1 cellular context compared by ENCODE assay signal in the genomic region with DNA sequence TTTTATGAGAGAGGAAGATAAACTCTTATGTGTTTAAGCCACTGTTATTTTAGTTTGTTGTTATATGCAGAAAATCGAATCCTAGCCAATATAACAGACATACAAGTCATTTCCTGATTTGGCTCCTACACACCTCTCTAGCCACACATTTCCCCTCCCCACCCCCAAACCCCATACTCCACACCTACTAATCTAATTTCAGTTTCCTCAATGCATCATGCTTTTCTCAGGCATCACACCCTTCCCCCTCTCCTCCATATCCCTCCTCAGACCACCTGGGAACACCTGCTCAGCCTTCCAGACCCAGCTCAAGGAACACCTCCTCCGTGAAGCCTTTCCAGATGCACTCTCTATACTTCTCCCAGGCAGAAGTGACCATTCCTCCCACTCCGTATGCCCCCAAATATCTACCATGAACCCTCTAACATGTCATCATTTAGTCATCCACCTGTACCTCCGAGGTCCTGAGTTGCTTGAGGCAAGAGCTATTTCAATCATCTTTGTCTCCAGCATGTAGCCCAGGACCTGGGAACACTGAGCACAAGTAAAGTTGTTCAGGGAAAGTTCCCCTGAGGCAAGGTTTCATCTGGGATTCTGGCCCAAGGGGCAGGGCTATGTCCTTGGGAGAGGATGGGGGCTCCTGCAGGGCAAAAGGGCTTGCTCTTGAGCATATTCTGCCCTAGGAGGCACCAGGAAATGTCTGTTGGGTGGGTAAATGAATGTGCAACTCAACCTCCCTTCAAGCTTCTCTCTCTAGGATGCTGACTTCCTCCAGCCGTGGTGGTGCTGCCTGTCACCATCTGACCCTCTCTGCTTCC.
TF ChIP-seq lines count a peak whose summit lies in the region.

No MANE protein-coding gene starts in this region.

TF ChIP-seq in GM23338, 12 proteins besides CTCF, POLR2A, EP300 and RAD21 (continued from another document):
- TF ChIP-seq, protein P1, sequence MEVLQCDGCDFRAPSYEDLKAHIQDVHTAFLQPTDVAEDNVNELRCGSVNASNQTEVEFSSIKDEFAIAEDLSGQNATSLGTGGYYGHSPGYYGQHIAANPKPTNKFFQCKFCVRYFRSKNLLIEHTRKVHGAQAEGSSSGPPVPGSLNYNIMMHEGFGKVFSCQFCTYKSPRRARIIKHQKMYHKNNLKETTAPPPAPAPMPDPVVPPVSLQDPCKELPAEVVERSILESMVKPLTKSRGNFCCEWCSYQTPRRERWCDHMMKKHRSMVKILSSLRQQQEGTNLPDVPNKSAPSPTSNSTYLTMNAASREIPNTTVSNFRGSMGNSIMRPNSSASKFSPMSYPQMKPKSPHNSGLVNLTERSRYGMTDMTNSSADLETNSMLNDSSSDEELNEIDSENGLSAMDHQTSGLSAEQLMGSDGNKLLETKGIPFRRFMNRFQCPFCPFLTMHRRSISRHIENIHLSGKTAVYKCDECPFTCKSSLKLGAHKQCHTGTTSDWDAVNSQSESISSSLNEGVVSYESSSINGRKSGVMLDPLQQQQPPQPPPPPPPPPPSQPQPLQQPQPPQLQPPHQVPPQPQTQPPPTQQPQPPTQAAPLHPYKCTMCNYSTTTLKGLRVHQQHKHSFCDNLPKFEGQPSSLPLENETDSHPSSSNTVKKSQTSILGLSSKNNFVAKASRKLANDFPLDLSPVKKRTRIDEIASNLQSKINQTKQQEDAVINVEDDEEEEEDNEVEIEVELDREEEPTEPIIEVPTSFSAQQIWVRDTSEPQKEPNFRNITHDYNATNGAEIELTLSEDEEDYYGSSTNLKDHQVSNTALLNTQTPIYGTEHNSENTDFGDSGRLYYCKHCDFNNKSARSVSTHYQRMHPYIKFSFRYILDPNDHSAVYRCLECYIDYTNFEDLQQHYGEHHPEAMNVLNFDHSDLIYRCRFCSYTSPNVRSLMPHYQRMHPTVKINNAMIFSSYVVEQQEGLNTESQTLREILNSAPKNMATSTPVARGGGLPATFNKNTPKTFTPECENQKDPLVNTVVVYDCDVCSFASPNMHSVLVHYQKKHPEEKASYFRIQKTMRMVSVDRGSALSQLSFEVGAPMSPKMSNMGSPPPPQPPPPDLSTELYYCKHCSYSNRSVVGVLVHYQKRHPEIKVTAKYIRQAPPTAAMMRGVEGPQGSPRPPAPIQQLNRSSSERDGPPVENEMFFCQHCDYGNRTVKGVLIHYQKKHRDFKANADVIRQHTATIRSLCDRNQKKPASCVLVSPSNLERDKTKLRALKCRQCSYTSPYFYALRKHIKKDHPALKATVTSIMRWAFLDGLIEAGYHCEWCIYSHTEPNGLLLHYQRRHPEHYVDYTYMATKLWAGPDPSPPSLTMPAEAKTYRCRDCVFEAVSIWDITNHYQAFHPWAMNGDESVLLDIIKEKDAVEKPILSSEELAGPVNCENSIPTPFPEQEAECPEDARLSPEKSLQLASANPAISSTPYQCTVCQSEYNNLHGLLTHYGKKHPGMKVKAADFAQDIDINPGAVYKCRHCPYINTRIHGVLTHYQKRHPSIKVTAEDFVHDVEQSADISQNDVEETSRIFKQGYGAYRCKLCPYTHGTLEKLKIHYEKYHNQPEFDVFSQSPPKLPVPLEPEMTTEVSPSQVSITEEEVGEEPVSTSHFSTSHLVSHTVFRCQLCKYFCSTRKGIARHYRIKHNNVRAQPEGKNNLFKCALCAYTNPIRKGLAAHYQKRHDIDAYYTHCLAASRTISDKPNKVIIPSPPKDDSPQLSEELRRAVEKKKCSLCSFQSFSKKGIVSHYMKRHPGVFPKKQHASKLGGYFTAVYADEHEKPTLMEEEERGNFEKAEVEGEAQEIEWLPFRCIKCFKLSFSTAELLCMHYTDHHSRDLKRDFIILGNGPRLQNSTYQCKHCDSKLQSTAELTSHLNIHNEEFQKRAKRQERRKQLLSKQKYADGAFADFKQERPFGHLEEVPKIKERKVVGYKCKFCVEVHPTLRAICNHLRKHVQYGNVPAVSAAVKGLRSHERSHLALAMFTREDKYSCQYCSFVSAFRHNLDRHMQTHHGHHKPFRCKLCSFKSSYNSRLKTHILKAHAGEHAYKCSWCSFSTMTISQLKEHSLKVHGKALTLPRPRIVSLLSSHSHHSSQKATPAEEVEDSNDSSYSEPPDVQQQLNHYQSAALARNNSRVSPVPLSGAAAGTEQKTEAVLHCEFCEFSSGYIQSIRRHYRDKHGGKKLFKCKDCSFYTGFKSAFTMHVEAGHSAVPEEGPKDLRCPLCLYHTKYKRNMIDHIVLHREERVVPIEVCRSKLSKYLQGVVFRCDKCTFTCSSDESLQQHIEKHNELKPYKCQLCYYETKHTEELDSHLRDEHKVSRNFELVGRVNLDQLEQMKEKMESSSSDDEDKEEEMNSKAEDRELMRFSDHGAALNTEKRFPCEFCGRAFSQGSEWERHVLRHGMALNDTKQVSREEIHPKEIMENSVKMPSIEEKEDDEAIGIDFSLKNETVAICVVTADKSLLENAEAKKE (CRISPR knock-in tag; IDR thresholded peaks at IDR 0.05), result no peak
